15 cellular contexts compared by ENCODE assay signal in the genomic region with DNA sequence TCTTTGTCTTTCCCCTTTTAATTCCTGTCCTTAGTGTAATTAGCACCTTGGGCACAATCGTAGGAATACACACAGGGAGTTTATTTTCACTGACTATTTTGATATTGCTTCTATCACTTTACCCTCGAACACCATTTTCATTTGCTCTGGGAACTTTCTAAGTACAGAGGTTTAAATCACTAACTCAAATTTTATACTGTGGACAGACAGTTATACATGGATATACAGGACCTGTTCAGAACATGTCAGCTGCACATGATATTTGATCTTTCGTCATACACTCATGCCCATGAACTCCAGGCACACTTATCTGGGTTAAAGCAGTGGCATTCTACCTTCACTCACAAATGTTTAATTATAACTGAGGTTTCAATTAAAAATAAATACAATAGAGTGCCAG.
A peak's percentile ranks its signal among the peaks of the same experiment; 100 is the strongest.
DNase-seq lines count a peak whose midpoint lies in the region; ATAC-seq and TF ChIP-seq lines count a peak whose summit lies in the region.
"Had no signal": no experiment of that assay in that cellular context is flagged by ENCODE, and none has a peak within 500 bp of the region (broad histone marks: within the 10 kb centered on the region; RNA-seq: fewer than 3 reads in every experiment).

No MANE protein-coding gene starts in this region.

- no peaks in the 10 kb centered on the region for H3K27me3 ChIP-seq in dorsolateral prefrontal cortex
- no peaks in the 10 kb centered on the region for H3K27me3 ChIP-seq in GM23248 (replicated peaks; ENCODE audit: insufficient read depth)

- 25 to 33% methylated on average over 3 of the region's 3 CpGs for WGBS in GM23248 (ENCODE audit: low coverage in 1 of 2, low lambda C conversion rate in 2 of 2, missing lambda C conversion rate in 2 of 2), 2 experiments

- H3K9me3 ChIP-seq in GM23248 (ENCODE audit: low read depth) = no peaks in the 10 kb centered on the region
- H3K9me3 ChIP-seq: A549, BE2C, Caco-2 had no signal

- in situ Hi-C loops in GM23248 (cut with MboI) = no loop called here

- no peak for TF ChIP-seq CTCF in dorsolateral prefrontal cortex (IDR thresholded peaks at IDR 0.05 in 54 of 56, conservative IDR thresholded peaks at IDR 0.05 in 2 of 56; ENCODE audit: low read depth in 1 of 56, partially characterized antibody in 56 of 56)

- no peaks in the 10 kb centered on the region for H3K79me2 ChIP-seq in GM23248 (ENCODE audit: insufficient read depth)

- H3K9ac ChIP-seq in GM23248 = no peak overlapping the region

- no peak overlapping the region for H3K4me3 ChIP-seq in dorsolateral prefrontal cortex
- H3K4me3 ChIP-seq in GM23248 = no peak overlapping the region
- H3K4me3 ChIP-seq: A549 had no signal

- H4K20me1 ChIP-seq in GM23248 (ENCODE audit: insufficient read depth) = no peaks in the 10 kb centered on the region

- no peaks in the 10 kb centered on the region for H3K4me1 ChIP-seq in GM23248 (ENCODE audit: insufficient read depth)
- H3K4me1 ChIP-seq: A549, BE2C, Caco-2 had no signal

- H3K27ac ChIP-seq in dorsolateral prefrontal cortex (peak overlapping the region in 31 of 59 donors; percentile 0 to 79 (median 32)), GM23248 (no peak overlapping the region)
- H3K27ac ChIP-seq: A549, C4-2B had no signal

- DNase-seq in NCI-H82 (lab: John Stamatoyannopoulos, UW) = peak; percentile 24
- DNase-seq in NCI-H82 treated with DMSO at 0.1 percent for 48 hours (lab: John Stamatoyannopoulos, UW; ENCODE audit: unreplicated experiment) = no peak
- peak; percentile 1 for DNase-seq in HS-27A (ENCODE audit: low read depth)
- DNase-seq in dorsolateral prefrontal cortex = no peak
- DNase-seq in superior temporal gyrus (ENCODE audit: extremely low spot score) = peak; percentile 50
- no peak for DNase-seq in GM23248
- DNase-seq: BE2C; Caco-2; CD4-positive, alpha-beta memory T cell; DND-41; GDM1 had no signal

- no peaks in the 10 kb centered on the region for H3K36me3 ChIP-seq in GM23248 (ENCODE audit: low read depth)
- H3K36me3 ChIP-seq: BE2C had no signal

- H3K4me2 ChIP-seq in GM23248 (ENCODE audit: unreplicated experiment) = no peak overlapping the region
- H3K4me2 ChIP-seq: A549 had no signal

- no peaks in the 10 kb centered on the region for H3K9me2 ChIP-seq in GM23248 (ENCODE audit: insufficient read depth)

- no peak overlapping the region for H2AFZ ChIP-seq in GM23248

- H3F3A ChIP-seq in GM23248 (ENCODE audit: insufficient read depth) = no peaks in the 10 kb centered on the region

- intact Hi-C loops in dorsolateral prefrontal cortex (cut with DNase I) = loop anchor here (5.0 to 10.0 kb wide), 3 partner anchors 89 to 702 kb away; no protein-coding TSS in a partner anchor

- no peak for ATAC-seq in GM21423 (IDR thresholded peaks at IDR 0.05; ENCODE audit: unreplicated experiment)
- ATAC-seq: A549, HepG2 had no signal

Comparison
In these comparisons a context has a peak if more than half of its experiments do, and no peak if none do; other contexts are left out.
1. DNase-seq: peak in NCI-H82 (single experiment), HS-27A (single experiment) and superior temporal gyrus (single experiment); none in NCI-H82 treated with DMSO at 0.1 percent for 48 hours (single experiment), dorsolateral prefrontal cortex (0 of 10) and GM23248 (single experiment).